ENCODE assay signal across 10 cellular contexts in the genomic region with DNA sequence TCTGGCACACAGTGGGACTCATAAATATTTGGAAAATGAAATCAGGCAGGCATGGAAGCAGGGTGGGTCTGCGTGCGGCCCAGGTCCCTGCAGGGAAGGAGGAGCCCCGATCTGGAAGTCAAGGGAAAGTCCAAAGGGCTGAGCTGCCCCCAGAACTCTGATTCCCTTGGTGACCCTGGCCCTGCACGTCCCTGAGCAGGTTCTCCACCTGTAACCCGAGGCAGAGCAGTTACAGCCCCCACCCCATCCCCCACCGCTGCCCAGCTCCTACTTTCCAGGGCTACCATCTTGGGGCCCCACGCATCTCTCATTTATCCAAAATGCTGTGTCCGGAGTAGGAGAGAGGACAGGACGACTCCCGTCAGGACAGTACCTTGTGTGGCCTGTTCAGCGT. TPM values are rescaled to one million over a fixed set of nuclear protein-coding genes. Genes with fewer than 3 reads are reported as not detected.
DNase-seq lines count a peak whose midpoint lies in the region; ATAC-seq and TF ChIP-seq lines count a peak whose summit lies in the region.
"Had no signal": no experiment of that assay in that cellular context is flagged by ENCODE, and none has a peak within 500 bp of the region (broad histone marks: within the 10 kb centered on the region; RNA-seq: fewer than 3 reads in every experiment).

No MANE protein-coding gene starts in this region.

- H3K79me2 ChIP-seq in DND-41 (ENCODE audit: insufficient read depth, low read length): peaks cover 28% of the 10 kb centered on the region

- H3K27ac ChIP-seq in DND-41 (ENCODE audit: low read length) (no peak overlapping the region; the same call in none of the 2 replicates), gastrocnemius medialis (peak overlapping the region; percentile 94 to 100 (median 98))

- no peak for TF ChIP-seq POLR2A in gastrocnemius medialis (IDR thresholded peaks at IDR 0.05)

- no peak overlapping the region; the same call in 1 of the 2 replicates for H3K4me2 ChIP-seq in DND-41 (ENCODE audit: insufficient read depth, low read length)

- peaks cover 41% of the 10 kb centered on the region for H3K4me1 Mint-ChIP-seq in WTC11

- H3K9me3 ChIP-seq in DND-41 (ENCODE audit: insufficient read depth, low read length, severe bottlenecking) (no peaks in the 10 kb centered on the region), gastrocnemius medialis (no peaks in the 10 kb centered on the region)

- no peaks in the 10 kb centered on the region for H3K27me3 Mint-ChIP-seq in WTC11 (ENCODE audit: low read depth)

- H3K9ac ChIP-seq in DND-41 (ENCODE audit: low read depth, low read length): peak overlapping the region; percentile 79; the same call in 1 of the 2 replicates

- no peak for ATAC-seq in DND-41 (ENCODE audit: insufficient read depth, low read depth)
- no peak for ATAC-seq in WTC11
- ATAC-seq in gastrocnemius medialis: no peak
- ATAC-seq: HCT116 had no signal

- peaks cover 12% of the 10 kb centered on the region for H3K36me3 Mint-ChIP-seq in WTC11

- no peaks in the 10 kb centered on the region; the same call in 1 of the 2 replicates for H3K36me3 ChIP-seq in DND-41 (ENCODE audit: insufficient read depth, low read length)
- H3K36me3 ChIP-seq in gastrocnemius medialis: no peaks in the 10 kb centered on the region

- in situ Hi-C loops in gastrocnemius medialis (cut with MboI; ENCODE audit: low sequenced_read_pairs in 4 of 4): loop anchor here in 2 of 4 donors (10.0 kb wide), 1 partner anchor 47 kb away; a partner anchor contains a TSS

- 0 out of 2 replicates have a peak, but pooled peaks cover 5% of the 10 kb centered on the region for H4K20me1 ChIP-seq in DND-41 (ENCODE audit: insufficient read depth, low read length)

- H3K27ac Mint-ChIP-seq in WTC11: peak overlapping the region; percentile 98; the same call in 1 of the 2 replicates
- H3K27ac Mint-ChIP-seq: dendritic cell treated with granulocyte-macrophage colony-stimulating factor and Interleukin-4, amounts not matched to agents 40 ng/mL and 50 ng/mL, for 4 days had no signal

- H3K4me3 Mint-ChIP-seq in WTC11: peak overlapping the region; percentile 77
- H3K4me3 Mint-ChIP-seq: dendritic cell treated with granulocyte-macrophage colony-stimulating factor and Interleukin-4, amounts not matched to agents 40 ng/mL and 50 ng/mL, for 4 days had no signal

- TF ChIP-seq CTCF in DND-41 (IDR thresholded peaks at IDR 0.05; ENCODE audit: borderline replicate concordance, extremely low read depth, low read length, poor library complexity, severe bottlenecking) (no peak), WTC11 (IDR thresholded peaks at IDR 0.05) (no peak), fibroblast of mammary gland (conservative IDR thresholded peaks at IDR 0.05; ENCODE audit: control insufficient read depth, insufficient read depth, low read depth, low read length) (no peak), gastrocnemius medialis (IDR thresholded peaks at IDR 0.05 in 4 of 5, conservative IDR thresholded peaks at IDR 0.05 in 1 of 5) (peak in 1 of 5 experiments; percentile 7)

- POLR2A ChIA-PET in WTC11 (lab: Charles Lee): interaction anchor here (3.6 kb wide), 1 partner anchor 61 kb away, joined by 11 read pairs; a partner anchor contains a TSS

- H3K4me3 ChIP-seq in DND-41 (ENCODE audit: low read depth in 1 of 2, low read length in 2 of 2) (no peak overlapping the region), fibroblast of mammary gland (ENCODE audit: control insufficient read depth, low read depth, low read length) (peak overlapping the region; percentile 80), gastrocnemius medialis (peak overlapping the region; percentile 94 to 99 (median 97))

- H3K27me3 ChIP-seq in DND-41 (ENCODE audit: insufficient read depth, low read length, poor library complexity): peaks cover 7% of the 10 kb centered on the region
- no peaks in the 10 kb centered on the region for H3K27me3 ChIP-seq in gastrocnemius medialis

- H3K4me1 ChIP-seq in DND-41 (ENCODE audit: insufficient read depth, low read length): peaks cover 59% of the 10 kb centered on the region
- H3K4me1 ChIP-seq in gastrocnemius medialis: peaks cover 72 to 79% of the 10 kb centered on the region in 2 donors

- DNase-seq in DND-41 (no peak), WTC11 (ENCODE audit: low spot score) (no peak), fibroblast of mammary gland (ENCODE audit: low read depth) (no peak), gastrocnemius medialis (peak in 1 of 2 donors; percentile 52), NCI-H1417 treated with DMSO at 0.1 percent for 48 hours (lab: John Stamatoyannopoulos, UW) (no peak), NCI-H2107 treated with DMSO at 0.1 percent for 48 hours (lab: John Stamatoyannopoulos, UW; ENCODE audit: unreplicated experiment) (no peak), NCI-H1930 (lab: John Stamatoyannopoulos, UW) (no peak), NCI-H526 (lab: John Stamatoyannopoulos, UW) (no peak)

- intact Hi-C loops in gastrocnemius medialis (cut with DNase I; ENCODE audit: low total_unique reads): loop anchor here (5.0 kb wide), 1 partner anchor 1160 kb away; no protein-coding TSS in a partner anchor

- H2AFZ ChIP-seq in DND-41 (ENCODE audit: low read depth, low read length): no peak overlapping the region

- CTCF ChIA-PET in WTC11 (lab: Charles Lee): interaction anchor here (0.6 to 2.9 kb wide), 8 partner anchors 27 to 108 kb away, joined by 3 to 34 read pairs (median 11); no protein-coding TSS in a partner anchor

- H3K9me3 Mint-ChIP-seq in WTC11: no peaks in the 10 kb centered on the region
- H3K9me3 Mint-ChIP-seq: dendritic cell treated with granulocyte-macrophage colony-stimulating factor and Interleukin-4, amounts not matched to agents 40 ng/mL and 50 ng/mL, for 4 days had no signal

TF ChIP-seq in WTC11, 78 proteins besides CTCF, POLR2A, EP300 and RAD21:
- no peak for TF ChIP-seq ZBTB21 (CRISPR knock-in tag; IDR thresholded peaks at IDR 0.05; ENCODE audit: borderline replicate concordance)
- no peak for TF ChIP-seq SMAD3 (CRISPR knock-in tag; IDR thresholded peaks at IDR 0.05; ENCODE audit: borderline replicate concordance)
- TF ChIP-seq, protein P1, sequence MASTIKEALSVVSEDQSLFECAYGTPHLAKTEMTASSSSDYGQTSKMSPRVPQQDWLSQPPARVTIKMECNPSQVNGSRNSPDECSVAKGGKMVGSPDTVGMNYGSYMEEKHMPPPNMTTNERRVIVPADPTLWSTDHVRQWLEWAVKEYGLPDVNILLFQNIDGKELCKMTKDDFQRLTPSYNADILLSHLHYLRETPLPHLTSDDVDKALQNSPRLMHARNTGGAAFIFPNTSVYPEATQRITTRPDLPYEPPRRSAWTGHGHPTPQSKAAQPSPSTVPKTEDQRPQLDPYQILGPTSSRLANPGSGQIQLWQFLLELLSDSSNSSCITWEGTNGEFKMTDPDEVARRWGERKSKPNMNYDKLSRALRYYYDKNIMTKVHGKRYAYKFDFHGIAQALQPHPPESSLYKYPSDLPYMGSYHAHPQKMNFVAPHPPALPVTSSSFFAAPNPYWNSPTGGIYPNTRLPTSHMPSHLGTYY (CRISPR knock-in tag; IDR thresholded peaks at IDR 0.05): no peak
- no peak for TF ChIP-seq ZNF121 (CRISPR knock-in tag; IDR thresholded peaks at IDR 0.05)
- TF ChIP-seq, protein P2, sequence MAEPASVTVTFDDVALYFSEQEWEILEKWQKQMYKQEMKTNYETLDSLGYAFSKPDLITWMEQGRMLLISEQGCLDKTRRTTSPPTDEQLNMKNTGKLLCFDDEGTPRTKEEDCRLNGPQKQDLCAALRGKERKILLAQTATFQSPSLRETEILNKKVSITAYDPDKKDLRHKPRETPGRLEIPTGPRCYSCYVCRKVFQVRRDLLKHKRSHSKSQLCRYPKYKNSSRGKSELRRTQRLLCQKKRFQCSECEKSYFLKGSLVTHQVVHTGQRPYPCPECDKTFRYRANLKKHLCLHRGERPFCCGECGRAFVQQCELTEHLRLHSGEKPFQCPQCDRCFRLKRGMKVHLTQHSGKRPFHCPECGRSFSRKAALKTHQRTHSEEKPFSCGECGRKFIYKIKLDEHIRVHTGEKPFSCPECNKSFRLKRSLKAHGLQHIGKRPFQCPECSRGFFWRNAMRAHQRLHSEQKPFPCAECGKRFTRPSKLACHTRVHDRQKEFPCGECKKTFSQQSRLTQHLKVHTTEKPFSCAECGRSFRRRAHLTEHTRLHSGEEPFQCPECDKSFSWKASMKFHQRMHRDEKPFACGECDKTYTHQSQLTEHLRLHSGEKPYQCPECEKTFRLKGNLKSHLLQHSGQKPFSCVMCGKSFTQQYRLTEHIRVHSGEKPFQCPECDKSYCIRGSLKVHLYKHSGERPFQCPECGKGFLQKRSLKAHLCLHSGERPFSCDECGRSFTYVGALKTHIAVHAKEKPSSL (CRISPR knock-in tag; conservative IDR thresholded peaks at IDR 0.05): no peak
- TF ChIP-seq JAZF1 (CRISPR knock-in tag; IDR thresholded peaks at IDR 0.05): no peak
- TF ChIP-seq EMX1 (CRISPR knock-in tag; IDR thresholded peaks at IDR 0.05): no peak
- TF ChIP-seq, protein P3, sequence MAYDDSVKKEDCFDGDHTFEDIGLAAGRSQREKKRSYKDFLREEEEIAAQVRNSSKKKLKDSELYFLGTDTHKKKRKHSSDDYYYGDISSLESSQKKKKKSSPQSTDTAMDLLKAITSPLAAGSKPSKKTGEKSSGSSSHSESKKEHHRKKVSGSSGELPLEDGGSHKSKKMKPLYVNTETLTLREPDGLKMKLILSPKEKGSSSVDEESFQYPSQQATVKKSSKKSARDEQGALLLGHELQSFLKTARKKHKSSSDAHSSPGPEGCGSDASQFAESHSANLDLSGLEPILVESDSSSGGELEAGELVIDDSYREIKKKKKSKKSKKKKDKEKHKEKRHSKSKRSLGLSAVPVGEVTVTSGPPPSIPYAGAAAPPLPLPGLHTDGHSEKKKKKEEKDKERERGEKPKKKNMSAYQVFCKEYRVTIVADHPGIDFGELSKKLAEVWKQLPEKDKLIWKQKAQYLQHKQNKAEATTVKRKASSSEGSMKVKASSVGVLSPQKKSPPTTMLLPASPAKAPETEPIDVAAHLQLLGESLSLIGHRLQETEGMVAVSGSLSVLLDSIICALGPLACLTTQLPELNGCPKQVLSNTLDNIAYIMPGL (CRISPR knock-in tag; IDR thresholded peaks at IDR 0.05): no peak

RNA-seq across cellular contexts. Expression of a gene that starts 2.1 kb away (rescaled TPM):
- total RNA-seq in WTC11 (2021): 10.8 to 17.9 TPM (median 14.0 TPM) in 3 replicates
- total RNA-seq in gastrocnemius medialis: 100 to 1,000 TPM in 3 of 4 donors, 10 to 100 TPM in 1; 69.1 to 164 (median 135) TPM

RNA-seq across cellular contexts. Expression of a gene that starts 47.7 kb away (rescaled TPM):
- 15.5 to 19.0 TPM (median 17.2 TPM) in 3 replicates for total RNA-seq in WTC11 (2021)
- total RNA-seq in gastrocnemius medialis: 100 to 1,000 TPM in 1 of 4 donors, 10 to 100 TPM in 3; 54.4 to 142 (median 69.8) TPM

Comparison
In these comparisons a context has a peak if more than half of its experiments do, and no peak if none do; other contexts are left out.
1. H3K4me3 ChIP-seq: peak in fibroblast of mammary gland (single experiment) and gastrocnemius medialis (4 of 4); none in DND-41 (0 of 2).